Comparison of ENCODE assay signal across 1 cellular context in the genomic region with DNA sequence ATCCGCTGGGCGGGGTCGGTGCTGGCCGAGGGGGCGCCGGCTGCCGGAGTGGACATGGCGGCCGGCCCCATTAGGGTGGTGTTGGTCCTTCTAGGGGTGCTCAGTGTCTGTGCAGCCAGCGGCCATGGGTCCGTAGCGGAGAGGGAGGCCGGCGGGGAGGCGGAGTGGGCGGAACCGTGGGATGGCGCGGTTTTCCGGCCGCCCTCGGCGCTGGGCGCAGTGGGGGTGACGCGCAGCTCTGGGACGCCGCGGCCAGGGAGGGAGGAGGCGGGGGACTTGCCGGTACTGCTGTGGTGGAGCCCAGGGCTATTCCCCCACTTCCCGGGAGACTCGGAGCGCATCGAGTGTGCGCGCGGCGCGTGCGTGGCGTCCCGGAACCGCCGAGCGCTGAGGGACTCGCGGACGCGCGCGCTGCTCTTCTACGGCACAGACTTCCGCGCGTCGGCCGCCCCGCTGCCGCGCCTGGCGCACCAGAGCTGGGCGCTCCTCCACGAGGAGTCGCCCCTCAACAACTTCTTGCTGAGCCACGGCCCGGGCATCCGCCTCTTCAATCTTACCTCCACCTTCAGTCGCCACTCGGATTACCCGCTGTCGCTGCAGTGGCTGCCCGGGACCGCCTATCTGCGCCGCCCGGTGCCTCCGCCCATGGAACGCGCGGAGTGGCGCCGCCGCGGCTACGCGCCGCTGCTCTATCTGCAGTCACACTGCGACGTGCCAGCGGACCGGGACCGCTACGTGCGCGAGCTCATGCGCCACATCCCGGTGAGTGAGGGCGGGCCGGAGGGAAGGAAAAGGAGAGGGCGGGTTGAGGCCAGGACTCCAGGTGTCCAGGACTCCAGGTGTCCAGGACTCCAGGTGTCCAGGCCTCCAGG.
TF ChIP-seq lines count a peak whose summit lies in the region.

No MANE protein-coding gene starts in this region.

TF ChIP-seq in WTC11, 78 proteins besides CTCF, POLR2A, EP300 and RAD21 (continued from another document):
- TF ChIP-seq, protein P1, sequence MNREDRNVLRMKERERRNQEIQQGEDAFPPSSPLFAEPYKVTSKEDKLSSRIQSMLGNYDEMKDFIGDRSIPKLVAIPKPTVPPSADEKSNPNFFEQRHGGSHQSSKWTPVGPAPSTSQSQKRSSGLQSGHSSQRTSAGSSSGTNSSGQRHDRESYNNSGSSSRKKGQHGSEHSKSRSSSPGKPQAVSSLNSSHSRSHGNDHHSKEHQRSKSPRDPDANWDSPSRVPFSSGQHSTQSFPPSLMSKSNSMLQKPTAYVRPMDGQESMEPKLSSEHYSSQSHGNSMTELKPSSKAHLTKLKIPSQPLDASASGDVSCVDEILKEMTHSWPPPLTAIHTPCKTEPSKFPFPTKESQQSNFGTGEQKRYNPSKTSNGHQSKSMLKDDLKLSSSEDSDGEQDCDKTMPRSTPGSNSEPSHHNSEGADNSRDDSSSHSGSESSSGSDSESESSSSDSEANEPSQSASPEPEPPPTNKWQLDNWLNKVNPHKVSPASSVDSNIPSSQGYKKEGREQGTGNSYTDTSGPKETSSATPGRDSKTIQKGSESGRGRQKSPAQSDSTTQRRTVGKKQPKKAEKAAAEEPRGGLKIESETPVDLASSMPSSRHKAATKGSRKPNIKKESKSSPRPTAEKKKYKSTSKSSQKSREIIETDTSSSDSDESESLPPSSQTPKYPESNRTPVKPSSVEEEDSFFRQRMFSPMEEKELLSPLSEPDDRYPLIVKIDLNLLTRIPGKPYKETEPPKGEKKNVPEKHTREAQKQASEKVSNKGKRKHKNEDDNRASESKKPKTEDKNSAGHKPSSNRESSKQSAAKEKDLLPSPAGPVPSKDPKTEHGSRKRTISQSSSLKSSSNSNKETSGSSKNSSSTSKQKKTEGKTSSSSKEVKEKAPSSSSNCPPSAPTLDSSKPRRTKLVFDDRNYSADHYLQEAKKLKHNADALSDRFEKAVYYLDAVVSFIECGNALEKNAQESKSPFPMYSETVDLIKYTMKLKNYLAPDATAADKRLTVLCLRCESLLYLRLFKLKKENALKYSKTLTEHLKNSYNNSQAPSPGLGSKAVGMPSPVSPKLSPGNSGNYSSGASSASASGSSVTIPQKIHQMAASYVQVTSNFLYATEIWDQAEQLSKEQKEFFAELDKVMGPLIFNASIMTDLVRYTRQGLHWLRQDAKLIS (CRISPR knock-in tag; IDR thresholded peaks at IDR 0.05; ENCODE audit: borderline replicate concordance), result 0 out of 2 replicates have a peak, but pooled peaks have one; percentile 73
- TF ChIP-seq MYBL2 (CRISPR knock-in tag; IDR thresholded peaks at IDR 0.05) (peak; percentile 66), EMX1 (CRISPR knock-in tag; IDR thresholded peaks at IDR 0.05) (peak; percentile 79; the same call in 1 of the 2 replicates), ZNF232 (CRISPR knock-in tag; IDR thresholded peaks at IDR 0.05) (no peak), FOXK1 (CRISPR knock-in tag; IDR thresholded peaks at IDR 0.05) (peak; percentile 26; the same call in 1 of the 2 replicates), TEAD4 (CRISPR knock-in tag; IDR thresholded peaks at IDR 0.05) (peak; percentile 63; the same call in 1 of the 2 replicates), ZNF671 (CRISPR knock-in tag; IDR thresholded peaks at IDR 0.05) (peak; percentile 19; the same call in 1 of the 2 replicates), NR2C2 (CRISPR knock-in tag; IDR thresholded peaks at IDR 0.05) (peak; percentile 18; the same call in 1 of the 2 replicates), ZNF396 (CRISPR knock-in tag; IDR thresholded peaks at IDR 0.05; ENCODE audit: borderline replicate concordance) (no peak), TEAD1 (CRISPR knock-in tag; IDR thresholded peaks at IDR 0.05) (no peak), ZNF219 (CRISPR knock-in tag; IDR thresholded peaks at IDR 0.05; ENCODE audit: borderline replicate concordance) (no peak), PRRX2 (CRISPR knock-in tag; IDR thresholded peaks at IDR 0.05) (0 out of 2 replicates have a peak, but pooled peaks have one; percentile 81), ZBTB21 (CRISPR knock-in tag; IDR thresholded peaks at IDR 0.05; ENCODE audit: borderline replicate concordance) (no peak), KAT7 (CRISPR knock-in tag; IDR thresholded peaks at IDR 0.05; ENCODE audit: borderline replicate concordance) (peak; percentile 93), NR3C1 (CRISPR knock-in tag; conservative IDR thresholded peaks at IDR 0.05; ENCODE audit: low read depth) (no peak), RELA (CRISPR knock-in tag; IDR thresholded peaks at IDR 0.05; ENCODE audit: borderline replicate concordance) (peak; percentile 74; the same call in 1 of the 2 replicates)
- TF ChIP-seq, protein P2, sequence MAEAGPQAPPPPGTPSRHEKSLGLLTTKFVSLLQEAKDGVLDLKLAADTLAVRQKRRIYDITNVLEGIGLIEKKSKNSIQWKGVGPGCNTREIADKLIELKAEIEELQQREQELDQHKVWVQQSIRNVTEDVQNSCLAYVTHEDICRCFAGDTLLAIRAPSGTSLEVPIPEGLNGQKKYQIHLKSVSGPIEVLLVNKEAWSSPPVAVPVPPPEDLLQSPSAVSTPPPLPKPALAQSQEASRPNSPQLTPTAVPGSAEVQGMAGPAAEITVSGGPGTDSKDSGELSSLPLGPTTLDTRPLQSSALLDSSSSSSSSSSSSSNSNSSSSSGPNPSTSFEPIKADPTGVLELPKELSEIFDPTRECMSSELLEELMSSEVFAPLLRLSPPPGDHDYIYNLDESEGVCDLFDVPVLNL (CRISPR knock-in tag; IDR thresholded peaks at IDR 0.05; ENCODE audit: borderline replicate concordance, low read depth), result no peak
- TF ChIP-seq, protein P3, sequence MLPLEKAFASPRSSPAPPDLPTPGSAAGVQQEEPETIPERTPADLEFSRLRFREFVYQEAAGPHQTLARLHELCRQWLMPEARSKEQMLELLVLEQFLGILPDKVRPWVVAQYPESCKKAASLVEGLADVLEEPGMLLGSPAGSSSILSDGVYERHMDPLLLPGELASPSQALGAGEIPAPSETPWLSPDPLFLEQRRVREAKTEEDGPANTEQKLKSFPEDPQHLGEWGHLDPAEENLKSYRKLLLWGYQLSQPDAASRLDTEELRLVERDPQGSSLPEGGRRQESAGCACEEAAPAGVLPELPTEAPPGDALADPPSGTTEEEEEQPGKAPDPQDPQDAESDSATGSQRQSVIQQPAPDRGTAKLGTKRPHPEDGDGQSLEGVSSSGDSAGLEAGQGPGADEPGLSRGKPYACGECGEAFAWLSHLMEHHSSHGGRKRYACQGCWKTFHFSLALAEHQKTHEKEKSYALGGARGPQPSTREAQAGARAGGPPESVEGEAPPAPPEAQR (CRISPR knock-in tag; IDR thresholded peaks at IDR 0.05), result no peak
- TF ChIP-seq, protein P4, sequence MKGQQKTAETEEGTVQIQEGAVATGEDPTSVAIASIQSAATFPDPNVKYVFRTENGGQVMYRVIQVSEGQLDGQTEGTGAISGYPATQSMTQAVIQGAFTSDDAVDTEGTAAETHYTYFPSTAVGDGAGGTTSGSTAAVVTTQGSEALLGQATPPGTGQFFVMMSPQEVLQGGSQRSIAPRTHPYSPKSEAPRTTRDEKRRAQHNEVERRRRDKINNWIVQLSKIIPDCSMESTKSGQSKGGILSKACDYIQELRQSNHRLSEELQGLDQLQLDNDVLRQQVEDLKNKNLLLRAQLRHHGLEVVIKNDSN (CRISPR knock-in tag; IDR thresholded peaks at IDR 0.05), result no peak; the same call in 1 of the 2 replicates
- TF ChIP-seq, protein P5, sequence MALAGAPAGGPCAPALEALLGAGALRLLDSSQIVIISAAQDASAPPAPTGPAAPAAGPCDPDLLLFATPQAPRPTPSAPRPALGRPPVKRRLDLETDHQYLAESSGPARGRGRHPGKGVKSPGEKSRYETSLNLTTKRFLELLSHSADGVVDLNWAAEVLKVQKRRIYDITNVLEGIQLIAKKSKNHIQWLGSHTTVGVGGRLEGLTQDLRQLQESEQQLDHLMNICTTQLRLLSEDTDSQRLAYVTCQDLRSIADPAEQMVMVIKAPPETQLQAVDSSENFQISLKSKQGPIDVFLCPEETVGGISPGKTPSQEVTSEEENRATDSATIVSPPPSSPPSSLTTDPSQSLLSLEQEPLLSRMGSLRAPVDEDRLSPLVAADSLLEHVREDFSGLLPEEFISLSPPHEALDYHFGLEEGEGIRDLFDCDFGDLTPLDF (CRISPR knock-in tag; IDR thresholded peaks at IDR 0.05), result 0 out of 2 replicates have a peak, but pooled peaks have one; percentile 19
- TF ChIP-seq, protein P6, sequence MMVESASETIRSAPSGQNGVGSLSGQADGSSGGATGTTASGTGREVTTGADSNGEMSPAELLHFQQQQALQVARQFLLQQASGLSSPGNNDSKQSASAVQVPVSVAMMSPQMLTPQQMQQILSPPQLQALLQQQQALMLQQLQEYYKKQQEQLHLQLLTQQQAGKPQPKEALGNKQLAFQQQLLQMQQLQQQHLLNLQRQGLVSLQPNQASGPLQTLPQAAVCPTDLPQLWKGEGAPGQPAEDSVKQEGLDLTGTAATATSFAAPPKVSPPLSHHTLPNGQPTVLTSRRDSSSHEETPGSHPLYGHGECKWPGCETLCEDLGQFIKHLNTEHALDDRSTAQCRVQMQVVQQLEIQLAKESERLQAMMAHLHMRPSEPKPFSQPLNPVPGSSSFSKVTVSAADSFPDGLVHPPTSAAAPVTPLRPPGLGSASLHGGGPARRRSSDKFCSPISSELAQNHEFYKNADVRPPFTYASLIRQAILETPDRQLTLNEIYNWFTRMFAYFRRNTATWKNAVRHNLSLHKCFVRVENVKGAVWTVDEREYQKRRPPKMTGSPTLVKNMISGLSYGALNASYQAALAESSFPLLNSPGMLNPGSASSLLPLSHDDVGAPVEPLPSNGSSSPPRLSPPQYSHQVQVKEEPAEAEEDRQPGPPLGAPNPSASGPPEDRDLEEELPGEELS (CRISPR knock-in tag; IDR thresholded peaks at IDR 0.05), result peak; percentile 88
- TF ChIP-seq, protein P7, sequence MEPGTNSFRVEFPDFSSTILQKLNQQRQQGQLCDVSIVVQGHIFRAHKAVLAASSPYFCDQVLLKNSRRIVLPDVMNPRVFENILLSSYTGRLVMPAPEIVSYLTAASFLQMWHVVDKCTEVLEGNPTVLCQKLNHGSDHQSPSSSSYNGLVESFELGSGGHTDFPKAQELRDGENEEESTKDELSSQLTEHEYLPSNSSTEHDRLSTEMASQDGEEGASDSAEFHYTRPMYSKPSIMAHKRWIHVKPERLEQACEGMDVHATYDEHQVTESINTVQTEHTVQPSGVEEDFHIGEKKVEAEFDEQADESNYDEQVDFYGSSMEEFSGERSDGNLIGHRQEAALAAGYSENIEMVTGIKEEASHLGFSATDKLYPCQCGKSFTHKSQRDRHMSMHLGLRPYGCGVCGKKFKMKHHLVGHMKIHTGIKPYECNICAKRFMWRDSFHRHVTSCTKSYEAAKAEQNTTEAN (CRISPR knock-in tag; IDR thresholded peaks at IDR 0.05), result no peak
- TF ChIP-seq, protein P8, sequence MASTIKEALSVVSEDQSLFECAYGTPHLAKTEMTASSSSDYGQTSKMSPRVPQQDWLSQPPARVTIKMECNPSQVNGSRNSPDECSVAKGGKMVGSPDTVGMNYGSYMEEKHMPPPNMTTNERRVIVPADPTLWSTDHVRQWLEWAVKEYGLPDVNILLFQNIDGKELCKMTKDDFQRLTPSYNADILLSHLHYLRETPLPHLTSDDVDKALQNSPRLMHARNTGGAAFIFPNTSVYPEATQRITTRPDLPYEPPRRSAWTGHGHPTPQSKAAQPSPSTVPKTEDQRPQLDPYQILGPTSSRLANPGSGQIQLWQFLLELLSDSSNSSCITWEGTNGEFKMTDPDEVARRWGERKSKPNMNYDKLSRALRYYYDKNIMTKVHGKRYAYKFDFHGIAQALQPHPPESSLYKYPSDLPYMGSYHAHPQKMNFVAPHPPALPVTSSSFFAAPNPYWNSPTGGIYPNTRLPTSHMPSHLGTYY (CRISPR knock-in tag; IDR thresholded peaks at IDR 0.05), result 0 out of 2 replicates have a peak, but pooled peaks have one; percentile 72
- TF ChIP-seq, protein P9, sequence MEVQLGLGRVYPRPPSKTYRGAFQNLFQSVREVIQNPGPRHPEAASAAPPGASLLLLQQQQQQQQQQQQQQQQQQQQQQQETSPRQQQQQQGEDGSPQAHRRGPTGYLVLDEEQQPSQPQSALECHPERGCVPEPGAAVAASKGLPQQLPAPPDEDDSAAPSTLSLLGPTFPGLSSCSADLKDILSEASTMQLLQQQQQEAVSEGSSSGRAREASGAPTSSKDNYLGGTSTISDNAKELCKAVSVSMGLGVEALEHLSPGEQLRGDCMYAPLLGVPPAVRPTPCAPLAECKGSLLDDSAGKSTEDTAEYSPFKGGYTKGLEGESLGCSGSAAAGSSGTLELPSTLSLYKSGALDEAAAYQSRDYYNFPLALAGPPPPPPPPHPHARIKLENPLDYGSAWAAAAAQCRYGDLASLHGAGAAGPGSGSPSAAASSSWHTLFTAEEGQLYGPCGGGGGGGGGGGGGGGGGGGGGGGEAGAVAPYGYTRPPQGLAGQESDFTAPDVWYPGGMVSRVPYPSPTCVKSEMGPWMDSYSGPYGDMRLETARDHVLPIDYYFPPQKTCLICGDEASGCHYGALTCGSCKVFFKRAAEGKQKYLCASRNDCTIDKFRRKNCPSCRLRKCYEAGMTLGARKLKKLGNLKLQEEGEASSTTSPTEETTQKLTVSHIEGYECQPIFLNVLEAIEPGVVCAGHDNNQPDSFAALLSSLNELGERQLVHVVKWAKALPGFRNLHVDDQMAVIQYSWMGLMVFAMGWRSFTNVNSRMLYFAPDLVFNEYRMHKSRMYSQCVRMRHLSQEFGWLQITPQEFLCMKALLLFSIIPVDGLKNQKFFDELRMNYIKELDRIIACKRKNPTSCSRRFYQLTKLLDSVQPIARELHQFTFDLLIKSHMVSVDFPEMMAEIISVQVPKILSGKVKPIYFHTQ (CRISPR knock-in tag; IDR thresholded peaks at IDR 0.05), result no peak; the same call in 1 of the 2 replicates
- TF ChIP-seq, protein P10, sequence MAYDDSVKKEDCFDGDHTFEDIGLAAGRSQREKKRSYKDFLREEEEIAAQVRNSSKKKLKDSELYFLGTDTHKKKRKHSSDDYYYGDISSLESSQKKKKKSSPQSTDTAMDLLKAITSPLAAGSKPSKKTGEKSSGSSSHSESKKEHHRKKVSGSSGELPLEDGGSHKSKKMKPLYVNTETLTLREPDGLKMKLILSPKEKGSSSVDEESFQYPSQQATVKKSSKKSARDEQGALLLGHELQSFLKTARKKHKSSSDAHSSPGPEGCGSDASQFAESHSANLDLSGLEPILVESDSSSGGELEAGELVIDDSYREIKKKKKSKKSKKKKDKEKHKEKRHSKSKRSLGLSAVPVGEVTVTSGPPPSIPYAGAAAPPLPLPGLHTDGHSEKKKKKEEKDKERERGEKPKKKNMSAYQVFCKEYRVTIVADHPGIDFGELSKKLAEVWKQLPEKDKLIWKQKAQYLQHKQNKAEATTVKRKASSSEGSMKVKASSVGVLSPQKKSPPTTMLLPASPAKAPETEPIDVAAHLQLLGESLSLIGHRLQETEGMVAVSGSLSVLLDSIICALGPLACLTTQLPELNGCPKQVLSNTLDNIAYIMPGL (CRISPR knock-in tag; IDR thresholded peaks at IDR 0.05), result peak; percentile 24
- TF ChIP-seq, protein P11, sequence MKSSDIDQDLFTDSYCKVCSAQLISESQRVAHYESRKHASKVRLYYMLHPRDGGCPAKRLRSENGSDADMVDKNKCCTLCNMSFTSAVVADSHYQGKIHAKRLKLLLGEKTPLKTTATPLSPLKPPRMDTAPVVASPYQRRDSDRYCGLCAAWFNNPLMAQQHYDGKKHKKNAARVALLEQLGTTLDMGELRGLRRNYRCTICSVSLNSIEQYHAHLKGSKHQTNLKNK (CRISPR knock-in tag; IDR thresholded peaks at IDR 0.05), result no peak
- TF ChIP-seq, protein P12, sequence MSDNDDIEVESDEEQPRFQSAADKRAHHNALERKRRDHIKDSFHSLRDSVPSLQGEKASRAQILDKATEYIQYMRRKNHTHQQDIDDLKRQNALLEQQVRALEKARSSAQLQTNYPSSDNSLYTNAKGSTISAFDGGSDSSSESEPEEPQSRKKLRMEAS (CRISPR knock-in tag; IDR thresholded peaks at IDR 0.05), result peak; percentile 46
